Comparison of ENCODE assay signal across 23 cellular contexts in the genomic region with DNA sequence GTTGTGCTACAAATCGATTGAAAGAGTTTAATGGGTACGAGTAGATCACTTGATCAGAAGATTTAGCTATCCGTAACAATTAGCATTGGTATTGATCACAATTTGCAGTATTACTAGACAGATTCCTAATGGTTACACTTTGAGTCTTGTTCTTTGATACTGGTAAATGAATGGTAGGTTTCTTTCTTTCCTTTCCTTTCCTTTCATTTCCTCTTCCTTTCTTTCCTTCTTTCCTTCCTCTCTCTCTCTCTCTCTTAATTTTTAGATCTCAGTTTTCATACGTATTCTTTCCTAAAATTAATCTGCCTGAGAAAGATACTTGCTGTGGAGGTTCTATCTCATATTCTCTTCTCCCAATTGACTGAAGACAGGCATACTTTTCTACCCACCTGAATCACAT.
"Had no signal": no experiment of that assay in that cellular context is flagged by ENCODE, and none has a peak within 500 bp of the region (broad histone marks: within the 10 kb centered on the region; RNA-seq: fewer than 3 reads in every experiment).

No MANE protein-coding gene starts in this region.

- H3K4me3 Mint-ChIP-seq: activated T-cell treated with anti-CD3 and anti-CD28 coated beads, Interleukin-2, amount 50 U/mL, for 72 hours; naive B cell; neural crest cell; T-helper 2 cell treated with Interferon-gamma antibody and Interleukin-4, amounts not matched to agents 5 μg/mL and 100 μg/mL, for 36 hours had no signal

- H3K27me3 ChIP-seq: cardiac muscle cell, colonic mucosa, right lobe of liver, testis, transverse colon had no signal

- H3K4me3 ChIP-seq: cardiac muscle cell, colonic mucosa, testis, transverse colon had no signal

- H3K4me1 ChIP-seq: colonic mucosa, parathyroid adenoma, testis had no signal

- H3K27ac Mint-ChIP-seq: activated naive CD4-positive, alpha-beta T cell treated with anti-CD3 and anti-CD28 coated beads, Interleukin-2, amount 50 U/mL, for 72 hours; activated T-cell treated with anti-CD3 and anti-CD28 coated beads, Interleukin-2, amount 50 U/mL, for 72 hours; T-helper 2 cell treated with Interferon-gamma antibody and Interleukin-4, amounts not matched to agents 5 μg/mL and 100 μg/mL, for 36 hours had no signal

- H3K36me3 ChIP-seq: colonic mucosa, transverse colon had no signal

- H3K9me3 ChIP-seq: colonic mucosa, right lobe of liver, testis, transverse colon had no signal

- DNase-seq: activated CD4-positive, alpha-beta T cell treated with anti-CD3 and anti-CD28 coated beads for 4 hours; activated CD4-positive, alpha-beta T cell treated with anti-CD3 and anti-CD28 coated beads, Interleukin-2, amount 50 U/mL, for 4 hours; activated naive CD4-positive, alpha-beta T cell; activated T-cell treated with anti-CD3 and anti-CD28 coated beads for 4 hours; activated T-cell treated with anti-CD3 and anti-CD28 coated beads, Interleukin-2, amount 50 U/mL, for 72 hours; anterior cingulate cortex; cerebellar nuclear complex; colonic mucosa; effector CD8-positive, alpha-beta T cell; left ventricle myocardium superior; mammary epithelial cell; naive B cell; occipital lobe; right lobe of liver; stimulated activated CD4-positive, alpha-beta T cell treated with anti-CD3 and anti-CD28 coated beads, Interleukin-2, amount 100 ng/mL, for 48 hours; stimulated activated naive CD4-positive, alpha-beta T cell treated with Interleukin-2 at 50 U/mL for 16 hours; testis; transverse colon had no signal

- H3K9ac ChIP-seq: parathyroid adenoma had no signal

- H3K9me3 Mint-ChIP-seq: activated naive CD4-positive, alpha-beta T cell treated with anti-CD3 and anti-CD28 coated beads, Interleukin-2, amount 50 U/mL, for 72 hours; activated T-cell treated with anti-CD3 and anti-CD28 coated beads, Interleukin-2, amount 50 U/mL, for 72 hours; neural crest cell; T-helper 2 cell treated with Interferon-gamma antibody and Interleukin-4, amounts not matched to agents 5 μg/mL and 100 μg/mL, for 36 hours had no signal

- ATAC-seq: activated naive CD4-positive, alpha-beta T cell treated with anti-CD3 and anti-CD28 coated beads, Interleukin-2, amount 50 U/mL, for 72 hours; activated T-cell treated with anti-CD3 and anti-CD28 coated beads, Interleukin-2, amount 50 U/mL, for 72 hours; left ventricle myocardium superior had no signal

- H3K27ac ChIP-seq: cardiac muscle cell, colonic mucosa, parathyroid adenoma, transverse colon had no signal

- H3K4me1 Mint-ChIP-seq: neural crest cell had no signal

- H3K27me3 Mint-ChIP-seq: naive B cell had no signal
